Comparison of ENCODE assay signal across 8 cellular contexts in genomic region chr10:116742367-116743265, GRCh38. TPM values are rescaled to one million over a fixed set of nuclear protein-coding genes. Genes with fewer than 3 reads are reported as not detected.
DNase-seq lines count a peak whose midpoint lies in the region; ATAC-seq, FAIRE-seq and TF ChIP-seq lines count a peak whose summit lies in the region.

A gene with protein sequence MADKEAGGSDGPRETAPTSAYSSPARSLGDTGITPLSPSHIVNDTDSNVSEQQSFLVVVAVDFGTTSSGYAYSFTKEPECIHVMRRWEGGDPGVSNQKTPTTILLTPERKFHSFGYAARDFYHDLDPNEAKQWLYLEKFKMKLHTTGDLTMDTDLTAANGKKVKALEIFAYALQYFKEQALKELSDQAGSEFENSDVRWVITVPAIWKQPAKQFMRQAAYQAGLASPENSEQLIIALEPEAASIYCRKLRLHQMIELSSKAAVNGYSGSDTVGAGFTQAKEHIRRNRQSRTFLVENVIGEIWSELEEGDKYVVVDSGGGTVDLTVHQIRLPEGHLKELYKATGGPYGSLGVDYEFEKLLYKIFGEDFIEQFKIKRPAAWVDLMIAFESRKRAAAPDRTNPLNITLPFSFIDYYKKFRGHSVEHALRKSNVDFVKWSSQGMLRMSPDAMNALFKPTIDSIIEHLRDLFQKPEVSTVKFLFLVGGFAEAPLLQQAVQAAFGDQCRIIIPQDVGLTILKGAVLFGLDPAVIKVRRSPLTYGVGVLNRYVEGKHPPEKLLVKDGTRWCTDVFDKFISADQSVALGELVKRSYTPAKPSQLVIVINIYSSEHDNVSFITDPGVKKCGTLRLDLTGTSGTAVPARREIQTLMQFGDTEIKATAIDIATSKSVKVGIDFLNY (minus strand): TSS chr10:116742566. CDS start chr10:116742469, 97 bp downstream.

- FAIRE-seq in H54 (lab: Jason Lieb, UNC) = no peak

- DNase-seq in GM12865 (ENCODE audit: low read depth) (peak; percentile 48), H54 (ENCODE audit: insufficient read length, low spot score) (peak; percentile 86), MG63 (peak; percentile 85), dermis blood vessel endothelial cell (peak; percentile 71), left lobe of liver (ENCODE audit: low spot score) (peak; percentile 85), NCI-H1694 (lab: John Stamatoyannopoulos, UW) (no peak)
- DNase-seq in activated CD4-positive, alpha-beta T cell treated with anti-CD3 and anti-CD28 coated beads for 4 hours = peak; percentile 32 to 38
- DNase-seq in stimulated activated CD4-positive, alpha-beta T cell treated with anti-CD3 and anti-CD28 coated beads, Interleukin-1b, Interleukin-23, amount 100 ng/mL, for 4 hours (ENCODE audit: low read depth in 2 of 2) = peak; percentile 38 to 62

- no peaks in the 10 kb centered on the region for H3K36me3 ChIP-seq in MG63

- H3K4me3 ChIP-seq in GM12865 (ENCODE audit: low read depth, low read length) (no peak within 1 kb of the TSS; the same call in 1 of the 2 replicates), MG63 (peak within 1 kb of the TSS; percentile 60)

- H3K9me3 ChIP-seq in MG63 = no peaks in the 10 kb centered on the region

- ATAC-seq in left lobe of liver = peak; percentile 97

- H3K27me3 ChIP-seq in MG63 = no peaks in the 10 kb centered on the region

- TF ChIP-seq CTCF in GM12865 (IDR thresholded peaks at IDR 0.05; ENCODE audit: insufficient read depth, low read depth, low read length, missing control alignments) = no peak

- TF ChIP-seq POLR2A in H54 (IDR thresholded peaks at IDR 0.05; ENCODE audit: low read depth, low read length) = peak; percentile 94

RNA-seq across cellular contexts. Expression of the gene that starts here (rescaled TPM):
- 2.6 and 2.8 TPM in 2 replicates for total RNA-seq in MG63 (2014; rRNA removed; shearing (Covaris generic); ENCODE audit: low replicate concordance)
- total RNA-seq in dermis blood vessel endothelial cell = 0.56 and 0.68 TPM in 2 replicates
- total RNA-seq in left lobe of liver = 2.7 TPM

Comparison
In these comparisons a context has a peak if more than half of its experiments do, and no peak if none do; other contexts are left out.
1. Peak in DNase-seq in dermis blood vessel endothelial cell; RNA of the gene not detected or under 1 TPM.